ENCODE assay signal across 8 cellular contexts in genomic region chrX:37847733-37848197, GRCh38. TPM values are rescaled to one million over a fixed set of nuclear protein-coding genes. Genes with fewer than 3 reads are reported as not detected.
DNase-seq lines count a peak whose midpoint lies in the region; ATAC-seq and TF ChIP-seq lines count a peak whose summit lies in the region.

No MANE protein-coding gene starts in this region.

- H3K9me2 ChIP-seq in OCI-LY7 (ENCODE audit: insufficient read depth, low read length): no peaks in the 10 kb centered on the region

- no peaks in the 10 kb centered on the region for H3K4me1 ChIP-seq in testis
- no peaks in the 10 kb centered on the region for H3K4me1 ChIP-seq in OCI-LY7 (ENCODE audit: insufficient read depth, low read length, poor library complexity, severe bottlenecking)

- no peaks in the 10 kb centered on the region for H4K20me1 ChIP-seq in OCI-LY7 (ENCODE audit: insufficient read depth, low read length)

- no peaks in the 10 kb centered on the region for H3K27me3 ChIP-seq in testis

- CTCF ChIA-PET in activated CD8-positive, alpha-beta memory T cell treated with anti-CD3 and anti-CD28 coated beads, Interleukin-2, amount 10 ng/mL, durations not matched to agents 7 days and 5 days (lab: Charles Lee): no interaction called here
- CTCF ChIA-PET in activated B cell treated with CpG ODN at 0.5 μM for 24 hours (lab: Charles Lee) (no interaction called here), OCI-LY7 (lab: Charles Lee; ENCODE audit: unreplicated experiment) (no interaction called here)

- intact Hi-C loops in activated B cell treated with CpG ODN at 0.5 μM for 24 hours (cut with micrococcal nuclease) (loop anchor here (1.0 to 10.0 kb wide), 5 partner anchors 23 to 480 kb away; partner anchors contain the start of genes RPGR and XK), testis (cut with DNase I; ENCODE audit: low total_unique reads) (loop anchor here (10.0 kb wide), 1 partner anchor 327 kb away; no protein-coding TSS in a partner anchor), OCI-LY7 (cut with micrococcal nuclease; ENCODE audit: unreplicated experiment) (loop anchor here (10.0 kb wide), 1 partner anchor 343 kb away; no protein-coding TSS in a partner anchor)

- 4 to 36% methylated on average over 1 to 5 of the region's 5 CpGs for WGBS in testis, 2 donors

- no peak overlapping the region for H2AFZ ChIP-seq in OCI-LY7 (ENCODE audit: low read length)

- no peak for DNase-seq in activated CD8-positive, alpha-beta memory T cell treated with anti-CD3 and anti-CD28 coated beads, Interleukin-2, amount 10 ng/mL, durations not matched to agents 7 days and 5 days
- DNase-seq in activated CD8-positive, alpha-beta memory T cell treated with anti-CD3 and anti-CD28 coated beads for 24 hours: no peak
- no peak for DNase-seq in activated B cell treated with CpG ODN at 0.5 μM for 24 hours
- DNase-seq in immature natural killer cell: no peak
- DNase-seq in testis: no peak
- no peak for DNase-seq in OCI-LY7 (ENCODE audit: low spot score)

- ATAC-seq in activated CD8-positive, alpha-beta memory T cell treated with anti-CD3 and anti-CD28 coated beads, Interleukin-2, amount 10 ng/mL, durations not matched to agents 7 days and 5 days: no peak
- ATAC-seq in activated B cell treated with CpG ODN at 0.5 μM for 24 hours (ENCODE audit: low read depth): no peak
- no peak for ATAC-seq in HG03378 (IDR thresholded peaks at IDR 0.05; ENCODE audit: unreplicated experiment)
- ATAC-seq in HG02763 (IDR thresholded peaks at IDR 0.05; ENCODE audit: unreplicated experiment): no peak

- TF ChIP-seq POLR2A in testis (IDR thresholded peaks at IDR 0.05): no peak

- no TSS peak for BruUV-seq in OCI-LY7 (replicated peaks; lab: Mats Ljungman, UMichigan)

- peak overlapping the region; percentile 72 for H3K4me3 Mint-ChIP-seq in activated CD8-positive, alpha-beta memory T cell treated with anti-CD3 and anti-CD28 coated beads, Interleukin-2, amount 10 ng/mL, durations not matched to agents 7 days and 5 days
- H3K4me3 Mint-ChIP-seq in activated B cell treated with CpG ODN at 0.5 μM for 24 hours: peak overlapping the region; percentile 81
- H3K4me3 Mint-ChIP-seq in immature natural killer cell: peak overlapping the region; percentile 84 to 88 (median 85)

- peaks cover 4% of the 10 kb centered on the region for H3K36me3 Mint-ChIP-seq in activated CD8-positive, alpha-beta memory T cell treated with anti-CD3 and anti-CD28 coated beads, Interleukin-2, amount 10 ng/mL, durations not matched to agents 7 days and 5 days
- H3K36me3 Mint-ChIP-seq in activated B cell treated with CpG ODN at 0.5 μM for 24 hours (ENCODE audit: low read depth) (peaks cover 6% of the 10 kb centered on the region), immature natural killer cell (no peaks in the 10 kb centered on the region)

- peaks cover 22% of the 10 kb centered on the region for H3K4me1 Mint-ChIP-seq in activated CD8-positive, alpha-beta memory T cell treated with anti-CD3 and anti-CD28 coated beads, Interleukin-2, amount 10 ng/mL, durations not matched to agents 7 days and 5 days
- H3K4me1 Mint-ChIP-seq in activated B cell treated with CpG ODN at 0.5 μM for 24 hours (peaks cover 20% of the 10 kb centered on the region), immature natural killer cell (peaks cover 10 to 13% of the 10 kb centered on the region in 2 donors)

- no peak overlapping the region for H3K4me2 ChIP-seq in OCI-LY7 (ENCODE audit: low read length)

- POLR2A ChIA-PET in activated B cell treated with CpG ODN at 0.5 μM for 24 hours (lab: Charles Lee): interaction anchor here (1.1 kb wide), 1 partner anchor 101 kb away, joined by 3 read pairs; no protein-coding TSS in a partner anchor
- POLR2A ChIA-PET in OCI-LY7 (lab: Charles Lee): interaction anchor here (1.1 kb wide), 1 partner anchor 24 kb away, joined by 6 read pairs; no protein-coding TSS in a partner anchor

- H3K27ac ChIP-seq in testis (peak overlapping the region; percentile 84 to 88), OCI-LY7 (ENCODE audit: low read depth, low read length, poor library complexity, severe bottlenecking) (no peak overlapping the region)

- H3K4me3 ChIP-seq in testis (peak overlapping the region; percentile 71 to 84), OCI-LY7 (ENCODE audit: low read depth, low read length, poor library complexity, severe bottlenecking) (no peak overlapping the region)

- no peaks in the 10 kb centered on the region for H3K27me3 Mint-ChIP-seq in activated CD8-positive, alpha-beta memory T cell treated with anti-CD3 and anti-CD28 coated beads, Interleukin-2, amount 10 ng/mL, durations not matched to agents 7 days and 5 days
- H3K27me3 Mint-ChIP-seq in activated B cell treated with CpG ODN at 0.5 μM for 24 hours (no peaks in the 10 kb centered on the region), immature natural killer cell (ENCODE audit: low read depth in 3 of 3) (peaks cover 0 to 7% (median 0%) of the 10 kb centered on the region in 3 donors)

- H3K9me3 ChIP-seq in testis (no peaks in the 10 kb centered on the region), OCI-LY7 (ENCODE audit: low read length) (no peaks in the 10 kb centered on the region)

- no peaks in the 10 kb centered on the region for H3K9me3 Mint-ChIP-seq in activated CD8-positive, alpha-beta memory T cell treated with anti-CD3 and anti-CD28 coated beads, Interleukin-2, amount 10 ng/mL, durations not matched to agents 7 days and 5 days (ENCODE audit: low read depth)
- no peaks in the 10 kb centered on the region for H3K9me3 Mint-ChIP-seq in activated B cell treated with CpG ODN at 0.5 μM for 24 hours
- no peaks in the 10 kb centered on the region for H3K9me3 Mint-ChIP-seq in immature natural killer cell

- H3K36me3 ChIP-seq in testis (ENCODE audit: low read depth, missing control alignments) (no peaks in the 10 kb centered on the region), OCI-LY7 (ENCODE audit: insufficient read depth, low read length) (no peaks in the 10 kb centered on the region)

- H3K79me2 ChIP-seq in OCI-LY7 (ENCODE audit: insufficient read depth, low read depth, low read length): no peaks in the 10 kb centered on the region

- TF ChIP-seq CTCF in activated B cell treated with CpG ODN at 0.5 μM for 24 hours (IDR thresholded peaks at IDR 0.05): no peak
- no peak for TF ChIP-seq CTCF in testis (IDR thresholded peaks at IDR 0.05)
- TF ChIP-seq CTCF in OCI-LY7 (conservative IDR thresholded peaks at IDR 0.05; ENCODE audit: low read length): no peak

- H3K27ac Mint-ChIP-seq in activated CD8-positive, alpha-beta memory T cell treated with anti-CD3 and anti-CD28 coated beads, Interleukin-2, amount 10 ng/mL, durations not matched to agents 7 days and 5 days: peak overlapping the region; percentile 86
- H3K27ac Mint-ChIP-seq in activated B cell treated with CpG ODN at 0.5 μM for 24 hours (peak overlapping the region; percentile 86), immature natural killer cell (peak overlapping the region; percentile 61 to 91 (median 88))

RNA-seq across cellular contexts. Expression of gene DYNLT3, which starts 0.4 kb away (rescaled TPM):
- 10 to 100 TPM; 12.6 to 12.7 TPM for total RNA-seq in activated CD8-positive, alpha-beta memory T cell treated with anti-CD3 and anti-CD28 coated beads, Interleukin-2, amount 10 ng/mL, durations not matched to agents 7 days and 5 days
- 17.7 and 19.1 TPM in 2 replicates for total RNA-seq in activated B cell treated with CpG ODN at 0.5 μM for 24 hours
- 10 to 100 TPM; 24.4 to 43.0 (median 26.5) TPM for polyA plus RNA-seq in immature natural killer cell
- total RNA-seq in testis: 10 to 100 TPM; 11.1 to 11.7 TPM
- polyA plus RNA-seq in testis (ENCODE audit: insufficient read depth, low read depth, low replicate concordance): 20.1 TPM
- 0.08 and 0.73 TPM in 2 replicates for total RNA-seq in OCI-LY7 (2014; rRNA removed; shearing (Covaris generic))
- total RNA-seq in OCI-LY7 (2022): 18.6 and 21.8 TPM in 2 replicates
